In genomic region chr6:1622220-1622841, GRCh38 we compare ENCODE assay signal across 16 cellular contexts. TPM values are rescaled to one million over a fixed set of nuclear protein-coding genes. Genes with fewer than 3 reads are reported as not detected.
DNase-seq lines count a peak whose midpoint lies in the region; ATAC-seq and TF ChIP-seq lines count a peak whose summit lies in the region.
"Had no signal": no experiment of that assay in that cellular context is flagged by ENCODE, and none has a peak within 500 bp of the region (broad histone marks: within the 10 kb centered on the region; RNA-seq: fewer than 3 reads in every experiment).

No MANE protein-coding gene starts in this region.

- ATAC-seq in HG03196 (IDR thresholded peaks at IDR 0.05; ENCODE audit: unreplicated experiment) = no peak
- ATAC-seq: A549, heart right ventricle had no signal

- H3K36me3 ChIP-seq in ascending aorta (no peaks in the 10 kb centered on the region), transverse colon (no peaks in the 10 kb centered on the region)
- H3K36me3 ChIP-seq: heart right ventricle, right atrium auricular region had no signal

- DNase-seq in GM13977 (ENCODE audit: low spot score) (peak; percentile 34), ascending aorta (ENCODE audit: low spot score in 2 of 2) (no peak), kidney glomerular epithelial cell (lab: John Stamatoyannopoulos, UW) (peak; percentile 42), osteocyte (ENCODE audit: extremely low spot score, unreplicated experiment) (no peak), RWPE1 (ENCODE audit: low spot score) (no peak), transverse colon (no peak)
- DNase-seq in T-helper 2 cell treated with Interferon-gamma antibody and Interleukin-4, amounts not matched to agents 5 μg/mL and 100 μg/mL, for 36 hours (ENCODE audit: low spot score) = no peak
- DNase-seq: activated CD4-positive, alpha-beta memory T cell treated with anti-CD3 and anti-CD28 coated beads, Interleukin-2, amount 10 ng/mL, durations not matched to agents 7 days and 5 days; heart right ventricle; NCI-H1417; NCI-H510A; occipital lobe; T-helper 9 cell had no signal

- no peak for TF ChIP-seq POLR2A in transverse colon (IDR thresholded peaks at IDR 0.05)

- peak overlapping the region; percentile 13 to 94 for H3K4me3 ChIP-seq in ascending aorta
- H3K4me3 ChIP-seq in transverse colon = no peak overlapping the region
- H3K4me3 ChIP-seq: A549, heart right ventricle, right atrium auricular region had no signal

- no peaks in the 10 kb centered on the region for H3K27me3 ChIP-seq in ascending aorta
- peaks cover 99% of the 10 kb centered on the region for H3K27me3 ChIP-seq in transverse colon

- no peaks in the 10 kb centered on the region for H3K27me3 Mint-ChIP-seq in osteocyte (ENCODE audit: unreplicated experiment)
- H3K27me3 Mint-ChIP-seq in T-helper 2 cell treated with Interferon-gamma antibody and Interleukin-4, amounts not matched to agents 5 μg/mL and 100 μg/mL, for 36 hours (ENCODE audit: low read depth) = peaks cover 67% of the 10 kb centered on the region

- peak overlapping the region; percentile 96 to 100 for H3K27ac ChIP-seq in ascending aorta
- H3K27ac ChIP-seq in RWPE1 = no peak overlapping the region
- no peak overlapping the region for H3K27ac ChIP-seq in transverse colon
- H3K27ac ChIP-seq: A549, heart right ventricle had no signal

- POLR2A ChIA-PET in RWPE1 (lab: Yijun Ruan, JAX; ENCODE audit: low non-redundant PET) = no interaction called here

- no peaks in the 10 kb centered on the region for H3K9me3 ChIP-seq in ascending aorta
- H3K9me3 ChIP-seq in transverse colon = no peaks in the 10 kb centered on the region
- H3K9me3 ChIP-seq: A549, heart right ventricle, right atrium auricular region had no signal

- H3K4me1 ChIP-seq in ascending aorta (peaks cover 6 to 24% of the 10 kb centered on the region in 2 donors), transverse colon (peaks cover 3 to 26% (median 9%) of the 10 kb centered on the region in 4 donors)
- H3K4me1 ChIP-seq: A549 had no signal

- intact Hi-C loops in ascending aorta (cut with DNase I) = loop anchor here (5.0 kb wide), 3 partner anchors 165 to 1010 kb away; no protein-coding TSS in a partner anchor
- intact Hi-C loops in transverse colon (cut with DNase I; ENCODE audit: low total_unique reads) = no loop called here

- WGBS in transverse colon (ENCODE audit: low coverage in 1 of 2), 2 donors = 95% methylated on average over 15 of the region's 15 CpGs; no CpG with 5 or more reads in 1 of the 2 donors

- no peaks in the 10 kb centered on the region for H3K9me3 Mint-ChIP-seq in osteocyte (ENCODE audit: unreplicated experiment)
- no peaks in the 10 kb centered on the region for H3K9me3 Mint-ChIP-seq in T-helper 2 cell treated with Interferon-gamma antibody and Interleukin-4, amounts not matched to agents 5 μg/mL and 100 μg/mL, for 36 hours
- H3K9me3 Mint-ChIP-seq: activated CD4-positive, alpha-beta memory T cell treated with anti-CD3 and anti-CD28 coated beads, Interleukin-2, amount 10 ng/mL, durations not matched to agents 7 days and 5 days had no signal

- peaks cover 12% of the 10 kb centered on the region for H3K36me3 Mint-ChIP-seq in osteocyte (ENCODE audit: unreplicated experiment)
- no peaks in the 10 kb centered on the region for H3K36me3 Mint-ChIP-seq in T-helper 2 cell treated with Interferon-gamma antibody and Interleukin-4, amounts not matched to agents 5 μg/mL and 100 μg/mL, for 36 hours (ENCODE audit: low read depth)

- no peak for TF ChIP-seq CTCF in GM13977 (IDR thresholded peaks at IDR 0.05; ENCODE audit: extremely low read depth, insufficient read depth, missing control alignments)
- TF ChIP-seq CTCF in ascending aorta (IDR thresholded peaks at IDR 0.05) = no peak
- TF ChIP-seq CTCF in osteocyte (IDR thresholded peaks at IDR 0.05) = no peak
- no peak for TF ChIP-seq CTCF in RWPE1 (conservative IDR thresholded peaks at IDR 0.05; ENCODE audit: low read depth)
- no peak for TF ChIP-seq CTCF in transverse colon (IDR thresholded peaks at IDR 0.05)

- peak overlapping the region; percentile 47 for H3K4me3 Mint-ChIP-seq in osteocyte (ENCODE audit: unreplicated experiment)
- H3K4me3 Mint-ChIP-seq in T-helper 2 cell treated with Interferon-gamma antibody and Interleukin-4, amounts not matched to agents 5 μg/mL and 100 μg/mL, for 36 hours = no peak overlapping the region
- H3K4me3 Mint-ChIP-seq: activated CD4-positive, alpha-beta memory T cell treated with anti-CD3 and anti-CD28 coated beads, Interleukin-2, amount 10 ng/mL, durations not matched to agents 7 days and 5 days had no signal

- H3K4me1 Mint-ChIP-seq in osteocyte (ENCODE audit: unreplicated experiment) = peaks cover 69% of the 10 kb centered on the region
- H3K4me1 Mint-ChIP-seq in T-helper 2 cell treated with Interferon-gamma antibody and Interleukin-4, amounts not matched to agents 5 μg/mL and 100 μg/mL, for 36 hours (ENCODE audit: low read depth) = peaks cover 6% of the 10 kb centered on the region

- CTCF ChIA-PET in RWPE1 (lab: Yijun Ruan, JAX) = no interaction called here

- in situ Hi-C loops in GM13977 (cut with MboI; ENCODE audit: low pct_unique_long_range_greater_than_20kb, low sequenced_read_pairs, unreplicated experiment) = loop anchor here (25.0 kb wide), 1 partner anchor 490 kb away; no protein-coding TSS in a partner anchor
- in situ Hi-C loops in transverse colon (cut with MboI; ENCODE audit: low pct_ligation_motif_present in 1 of 4, low pct_unique_long_range_greater_than_20kb in 1 of 4, low sequenced_read_pairs in 3 of 4) = no loop called here

- TF ChIP-seq EP300 in transverse colon (IDR thresholded peaks at IDR 0.05; ENCODE audit: low read depth) = no peak

- peak overlapping the region; percentile 97 for H3K27ac Mint-ChIP-seq in osteocyte (ENCODE audit: unreplicated experiment)
- H3K27ac Mint-ChIP-seq in T-helper 2 cell treated with Interferon-gamma antibody and Interleukin-4, amounts not matched to agents 5 μg/mL and 100 μg/mL, for 36 hours = no peak overlapping the region
- H3K27ac Mint-ChIP-seq: activated CD4-positive, alpha-beta memory T cell treated with anti-CD3 and anti-CD28 coated beads, Interleukin-2, amount 10 ng/mL, durations not matched to agents 7 days and 5 days had no signal

RNA-seq across cellular contexts. Expression of gene FOXC1, which starts 12.6 kb away (rescaled TPM):
- total RNA-seq in ascending aorta (125 TPM), osteocyte (106 and 108 TPM in 2 replicates), transverse colon (under 1 TPM; 0.75 to 0.96 (median 0.79) TPM)

Comparison
In these comparisons a context has a peak if more than half of its experiments do, and no peak if none do; other contexts are left out.
1. DNase-seq: peak in GM13977 (single experiment) and kidney glomerular epithelial cell (single experiment); none in ascending aorta (0 of 2), osteocyte (single experiment), RWPE1 (single experiment), T-helper 2 cell treated with Interferon-gamma antibody and Interleukin-4, amounts not matched to agents 5 μg/mL and 100 μg/mL, for 36 hours (single experiment) and transverse colon (single experiment).
2. H3K27ac ChIP-seq: peak in ascending aorta (2 of 2); none in RWPE1 (single experiment) and transverse colon (0 of 4).
3. H3K4me3 ChIP-seq: peak in ascending aorta (2 of 2); none in transverse colon (0 of 4).
4. RNA of gene FOXC1, which starts 12.6 kb away (total RNA-seq): 125 TPM in ascending aorta (single experiment) and 106 to 108 TPM in osteocyte; 0.75 to 0.96 TPM in transverse colon; every median in the first group is over 10 times any median in the second.